ENCODE assay signal across 8 cellular contexts in the genomic region with DNA sequence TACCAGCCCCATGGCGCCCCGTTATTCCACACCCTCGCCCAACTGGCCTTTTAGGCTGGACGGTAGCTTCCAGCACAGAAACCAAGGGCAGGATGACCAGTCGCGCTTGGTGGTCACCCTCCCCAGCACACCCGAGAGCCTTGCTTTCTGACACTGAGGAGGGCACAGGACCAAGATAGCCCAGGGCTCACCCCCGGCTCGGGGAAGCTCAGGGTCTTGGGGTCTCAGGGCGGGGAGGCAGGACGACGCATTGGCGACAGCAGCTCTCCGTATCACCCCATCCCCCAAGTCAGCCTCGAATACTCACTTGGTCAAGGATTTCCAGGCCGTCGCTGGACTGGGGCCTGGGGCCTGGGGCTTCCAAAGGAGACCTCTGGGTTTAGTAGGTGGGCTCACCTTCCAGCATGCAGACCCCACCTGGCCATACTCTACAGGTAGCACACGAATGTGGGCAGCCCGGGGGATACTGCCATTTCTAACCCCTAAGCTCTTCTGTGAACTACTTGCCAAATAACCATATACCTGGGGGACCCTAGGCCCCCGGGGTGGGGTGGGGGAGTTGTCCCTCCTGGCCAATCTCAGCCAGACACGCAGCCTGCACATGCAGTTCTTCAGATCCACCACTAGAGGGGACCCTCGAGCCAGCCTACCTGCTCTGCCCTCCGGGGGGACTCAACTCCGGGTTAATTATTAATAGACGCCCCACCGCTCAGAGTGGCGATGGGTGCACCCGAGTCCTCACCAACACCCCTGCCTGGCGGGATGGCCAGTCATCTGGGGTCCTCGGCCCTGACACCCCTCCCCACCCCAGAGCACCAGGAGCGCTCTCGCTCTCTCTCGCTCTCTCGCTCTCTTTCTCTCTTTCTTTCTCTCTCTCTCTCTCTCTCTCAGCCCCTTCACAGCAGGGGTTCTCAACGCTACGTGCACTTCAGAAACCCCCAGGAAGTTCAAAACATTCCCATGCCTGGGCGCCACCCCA. TPM values are rescaled to one million over a fixed set of nuclear protein-coding genes. Genes with fewer than 3 reads are reported as not detected.
DNase-seq lines count a peak whose midpoint lies in the region; ATAC-seq and TF ChIP-seq lines count a peak whose summit lies in the region.

No MANE protein-coding gene starts in this region.

- peak; percentile 73 for ATAC-seq in CD4-positive, alpha-beta T cell (ENCODE audit: poor library complexity)
- ATAC-seq in heart right ventricle = peak in 6 of 8 donors; percentile 5 to 56 (median 30)
- no peak for ATAC-seq in HG03469 (IDR thresholded peaks at IDR 0.05; ENCODE audit: unreplicated experiment)
- no peak for ATAC-seq in GM18858 (IDR thresholded peaks at IDR 0.05; ENCODE audit: unreplicated experiment)

- H3K36me3 ChIP-seq in HEK293 (ENCODE audit: control insufficient read depth in 2 of 2, insufficient read depth in 1 of 2, low read length in 2 of 2) (peaks cover 0 to 18% of the 10 kb centered on the region in 2 experiments; a peak in 2 of 3 replicates), heart right ventricle (peaks cover 0 to 22% (median 7%) of the 10 kb centered on the region in 9 donors), sigmoid colon (peaks cover 0 to 13% (median 5%) of the 10 kb centered on the region in 4 donors)

- POLR2A ChIA-PET in CD4-positive, alpha-beta T cell (lab: Charles Lee) = no interaction called here
- POLR2A ChIA-PET in HEK293 (lab: Yijun Ruan, JAX) = no interaction called here

- TF ChIP-seq POLR2A in sigmoid colon (IDR thresholded peaks at IDR 0.05) = no peak

- H3K4me1 ChIP-seq in HEK293 (ENCODE audit: control insufficient read depth, insufficient read depth, low read length) (no peaks in the 10 kb centered on the region), heart right ventricle (peaks cover 0 to 24% (median 9%) of the 10 kb centered on the region in 9 donors), sigmoid colon (peaks cover 0 to 21% (median 12%) of the 10 kb centered on the region in 4 donors)

- CTCF ChIA-PET in CD4-positive, alpha-beta T cell (lab: Charles Lee) = interaction anchor here (1.2 to 1.4 kb wide), 2 partner anchors 9 to 23 kb away, joined by 3 to 5 read pairs; no protein-coding TSS in a partner anchor
- CTCF ChIA-PET in HEK293 (lab: Yijun Ruan, JAX) = interaction anchor here (0.6 to 6.9 kb wide), 41 partner anchors 9 to 405 kb away, joined by 3 to 58 read pairs (median 4); a partner anchor contains a TSS
- CTCF ChIA-PET in activated naive CD4-positive, alpha-beta T cell treated with anti-CD3 and anti-CD28 coated beads, Interleukin-2, amount 10 ng/mL, durations not matched to agents 7 days and 5 days (lab: Charles Lee) = interaction anchor here (0.7 to 3.3 kb wide), 12 partner anchors 7 to 260 kb away, joined by 3 to 21 read pairs (median 4); no protein-coding TSS in a partner anchor

- no peaks in the 10 kb centered on the region for H3K9me3 ChIP-seq in CD4-positive, alpha-beta T cell (ENCODE audit: control insufficient read depth, low read length)
- H3K9me3 ChIP-seq in HEK293 (ENCODE audit: control insufficient read depth, insufficient read depth, low read depth, low read length) (no peaks in the 10 kb centered on the region), heart right ventricle (no peaks in the 10 kb centered on the region), sigmoid colon (no peaks in the 10 kb centered on the region)

- no peak overlapping the region for H3K27ac ChIP-seq in CD4-positive, alpha-beta T cell (ENCODE audit: low read depth, low read length)
- H3K27ac ChIP-seq in HEK293 (ENCODE audit: extremely low read depth, low read depth, low read length) = no peak overlapping the region
- H3K27ac ChIP-seq in heart right ventricle = no peak overlapping the region
- no peak overlapping the region for H3K27ac ChIP-seq in sigmoid colon

- no peak overlapping the region for H3K27ac Mint-ChIP-seq in CD4-positive, alpha-beta T cell
- no peak overlapping the region for H3K27ac Mint-ChIP-seq in activated naive CD4-positive, alpha-beta T cell treated with anti-CD3 and anti-CD28 coated beads, Interleukin-2, amount 10 ng/mL, durations not matched to agents 7 days and 5 days

- peaks cover 8% of the 10 kb centered on the region for H3K4me1 Mint-ChIP-seq in CD4-positive, alpha-beta T cell (ENCODE audit: low read depth)
- peaks cover 4% of the 10 kb centered on the region for H3K4me1 Mint-ChIP-seq in activated naive CD4-positive, alpha-beta T cell treated with anti-CD3 and anti-CD28 coated beads, Interleukin-2, amount 10 ng/mL, durations not matched to agents 7 days and 5 days

- WGBS in heart right ventricle, 2 donors = 52% methylated on average over 37 of the region's 37 CpGs
- 49 to 52% methylated on average over 37 of the region's 37 CpGs for WGBS in sigmoid colon, 2 donors

- H3K4me3 ChIP-seq in HEK293 (ENCODE audit: low read depth, low read length) (peak overlapping the region; percentile 4), heart right ventricle (peak overlapping the region in 1 of 10 donors; percentile 15), sigmoid colon (peak overlapping the region in 1 of 4 donors; percentile 18)

- H3K27me3 ChIP-seq in CD4-positive, alpha-beta T cell (ENCODE audit: control insufficient read depth, insufficient read depth, low read length) = no peaks in the 10 kb centered on the region
- H3K27me3 ChIP-seq in heart right ventricle (no peaks in the 10 kb centered on the region), sigmoid colon (no peaks in the 10 kb centered on the region)

- intact Hi-C loops in CD4-positive, alpha-beta T cell (cut with DNase I, micrococcal nuclease) = loop anchor here in 1 of 2 experiments (5.0 to 10.0 kb wide), 2 partner anchors 77 to 249 kb away; no protein-coding TSS in a partner anchor
- intact Hi-C loops in heart right ventricle (cut with DNase I) (loop anchor here in 5 of 10 donors (5.0 kb wide), 3 partner anchors 67 to 252 kb away; no protein-coding TSS in a partner anchor), sigmoid colon (cut with DNase I) (loop anchor here (5.0 kb wide), 3 partner anchors 77 to 142 kb away; a partner anchor contains a TSS)

- H3K36me3 Mint-ChIP-seq in CD4-positive, alpha-beta T cell (ENCODE audit: low read depth) = no peaks in the 10 kb centered on the region
- no peaks in the 10 kb centered on the region for H3K36me3 Mint-ChIP-seq in activated naive CD4-positive, alpha-beta T cell treated with anti-CD3 and anti-CD28 coated beads, Interleukin-2, amount 10 ng/mL, durations not matched to agents 7 days and 5 days

- peak; percentile 99 for TF ChIP-seq CTCF in CD4-positive, alpha-beta T cell (IDR thresholded peaks at IDR 0.05)
- TF ChIP-seq CTCF in HEK293 (tag by site-specific recombination; IDR thresholded peaks at IDR 0.05) (peak; percentile 86), heart right ventricle (IDR thresholded peaks at IDR 0.05) (peak; percentile 93 to 99 (median 98)), sigmoid colon (IDR thresholded peaks at IDR 0.05) (peak; percentile 70 to 100 (median 92))

- H3K9me3 Mint-ChIP-seq in CD4-positive, alpha-beta T cell = no peaks in the 10 kb centered on the region
- no peaks in the 10 kb centered on the region for H3K9me3 Mint-ChIP-seq in activated naive CD4-positive, alpha-beta T cell treated with anti-CD3 and anti-CD28 coated beads, Interleukin-2, amount 10 ng/mL, durations not matched to agents 7 days and 5 days

- H3K27me3 Mint-ChIP-seq in CD4-positive, alpha-beta T cell = no peaks in the 10 kb centered on the region
- peaks cover 28% of the 10 kb centered on the region for H3K27me3 Mint-ChIP-seq in activated naive CD4-positive, alpha-beta T cell treated with anti-CD3 and anti-CD28 coated beads, Interleukin-2, amount 10 ng/mL, durations not matched to agents 7 days and 5 days

- DNase-seq in CD4-positive, alpha-beta T cell = peak; percentile 41 to 67 (median 50)
- peak; percentile 50 for DNase-seq in RPMI8226
- peak; percentile 62 for DNase-seq in activated naive CD4-positive, alpha-beta T cell treated with anti-CD3 and anti-CD28 coated beads, Interleukin-2, amount 10 ng/mL, durations not matched to agents 7 days and 5 days
- DNase-seq in heart right ventricle = peak in 1 of 2 donors; percentile 42
- no peak for DNase-seq in sigmoid colon

- no peak overlapping the region for H3K4me3 Mint-ChIP-seq in CD4-positive, alpha-beta T cell
- no peak overlapping the region for H3K4me3 Mint-ChIP-seq in activated naive CD4-positive, alpha-beta T cell treated with anti-CD3 and anti-CD28 coated beads, Interleukin-2, amount 10 ng/mL, durations not matched to agents 7 days and 5 days

- no peak for TF ChIP-seq EP300 in sigmoid colon (IDR thresholded peaks at IDR 0.05)

TF ChIP-seq in HEK293, 187 proteins besides CTCF, POLR2A, EP300 and RAD21 (continues in another document):
- TF ChIP-seq KLF8 (tag by site-specific recombination; IDR thresholded peaks at IDR 0.05) (peak; percentile 18; the same call in 1 of the 2 replicates), REPIN1 (tag by site-specific recombination; IDR thresholded peaks at IDR 0.05; ENCODE audit: low read depth) (no peak)
- TF ChIP-seq, protein P1, sequence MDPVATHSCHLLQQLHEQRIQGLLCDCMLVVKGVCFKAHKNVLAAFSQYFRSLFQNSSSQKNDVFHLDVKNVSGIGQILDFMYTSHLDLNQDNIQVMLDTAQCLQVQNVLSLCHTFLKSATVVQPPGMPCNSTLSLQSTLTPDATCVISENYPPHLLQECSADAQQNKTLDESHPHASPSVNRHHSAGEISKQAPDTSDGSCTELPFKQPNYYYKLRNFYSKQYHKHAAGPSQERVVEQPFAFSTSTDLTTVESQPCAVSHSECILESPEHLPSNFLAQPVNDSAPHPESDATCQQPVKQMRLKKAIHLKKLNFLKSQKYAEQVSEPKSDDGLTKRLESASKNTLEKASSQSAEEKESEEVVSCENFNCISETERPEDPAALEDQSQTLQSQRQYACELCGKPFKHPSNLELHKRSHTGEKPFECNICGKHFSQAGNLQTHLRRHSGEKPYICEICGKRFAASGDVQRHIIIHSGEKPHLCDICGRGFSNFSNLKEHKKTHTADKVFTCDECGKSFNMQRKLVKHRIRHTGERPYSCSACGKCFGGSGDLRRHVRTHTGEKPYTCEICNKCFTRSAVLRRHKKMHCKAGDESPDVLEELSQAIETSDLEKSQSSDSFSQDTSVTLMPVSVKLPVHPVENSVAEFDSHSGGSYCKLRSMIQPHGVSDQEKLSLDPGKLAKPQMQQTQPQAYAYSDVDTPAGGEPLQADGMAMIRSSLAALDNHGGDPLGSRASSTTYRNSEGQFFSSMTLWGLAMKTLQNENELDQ (tag by site-specific recombination; IDR thresholded peaks at IDR 0.05; ENCODE audit: low read depth) = no peak

RNA-seq across cellular contexts. Expression of a gene that starts 30.0 kb away (rescaled TPM):
- 1 to 10 TPM; 1.9 to 2.5 TPM for total RNA-seq in CD4-positive, alpha-beta T cell
- 10 to 100 TPM; 13.5 to 23.3 (median 17.7) TPM for total RNA-seq in heart right ventricle
- 1 to 10 TPM; 4.8 to 5.7 TPM for polyA plus RNA-seq in heart right ventricle
- total RNA-seq in sigmoid colon = 10 to 100 TPM; 15.1 to 21.9 (median 16.2) TPM
- 10 to 100 TPM in 1 of 3 donors, 1 to 10 TPM in 2; 3.6 to 17.2 (median 4.2) TPM for polyA plus RNA-seq in sigmoid colon

RNA-seq across cellular contexts. Expression of a gene that starts 30.8 kb away (rescaled TPM):
- total RNA-seq in CD4-positive, alpha-beta T cell = under 1 TPM; 0.64 to 0.77 TPM
- total RNA-seq in heart right ventricle (1 to 10 TPM; 3.4 to 8.9 (median 6.8) TPM), sigmoid colon (10 to 100 TPM in 1 of 4 donors, 1 to 10 TPM in 3; 5.3 to 25.8 (median 6.4) TPM)
- polyA plus RNA-seq in heart right ventricle (1 to 10 TPM; 2.0 to 5.8 TPM), sigmoid colon (1 to 10 TPM in 1 of 3 donors, not detected in 2; 1.4 TPM)

Comparison
In these comparisons a context has a peak if more than half of its experiments do, and no peak if none do; other contexts are left out.
1. ATAC-seq: peak in CD4-positive, alpha-beta T cell (single experiment) and heart right ventricle (6 of 8); none in HG03469 (single experiment) and GM18858 (single experiment).
2. RNA of a gene that starts 30.0 kb away (total RNA-seq): 13.5 to 23.3 TPM in heart right ventricle and 15.1 to 21.9 TPM in sigmoid colon; 1.9 to 2.5 TPM in CD4-positive, alpha-beta T cell; every median in the first group is over 4 times any median in the second.
3. Peak in every context shown above with its lines, with median percentiles within 50 percentile points of each other: CTCF ChIP-seq.